8 cellular contexts compared by ENCODE assay signal in the genomic region with DNA sequence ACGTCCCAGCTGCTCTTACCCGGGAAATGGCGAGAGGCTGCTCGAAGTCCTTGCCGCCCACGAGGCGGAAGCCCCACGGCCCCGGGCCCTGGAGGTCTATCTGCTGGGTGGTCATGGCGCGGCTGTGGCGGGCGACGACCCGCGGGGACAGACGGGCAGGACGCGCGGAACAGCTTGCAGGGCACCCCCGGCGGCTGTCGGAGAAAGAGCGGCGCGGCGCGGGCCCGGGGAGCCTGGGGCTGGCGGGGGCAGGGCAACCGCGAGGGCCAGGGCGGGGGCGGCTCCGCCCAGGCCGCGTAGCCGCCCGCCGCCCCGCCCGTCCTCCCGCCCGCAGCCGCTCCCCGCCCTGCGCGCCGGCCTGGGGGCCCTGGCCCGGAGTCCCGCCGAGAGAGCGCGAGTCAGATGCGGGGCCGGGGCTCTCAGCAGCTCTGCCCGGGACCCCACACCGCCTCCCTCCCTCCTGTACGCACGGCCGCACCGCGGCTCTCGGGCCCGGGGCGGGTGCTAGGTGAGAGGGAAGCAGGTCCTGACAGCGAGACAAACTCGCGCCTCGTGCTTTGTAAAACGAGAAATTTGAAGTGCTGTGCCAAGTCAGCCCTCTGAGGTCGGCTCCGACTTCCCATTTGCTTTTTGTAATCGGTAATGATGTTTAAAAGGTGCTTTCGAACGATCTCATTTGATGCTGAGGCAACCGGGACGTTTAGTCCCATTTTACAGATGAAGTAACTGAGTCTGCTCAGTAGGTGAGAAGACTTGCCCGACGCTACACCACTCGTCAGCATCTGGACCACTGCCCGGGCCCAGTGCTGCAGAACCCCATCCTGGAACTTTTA. TPM values are rescaled to one million over a fixed set of nuclear protein-coding genes. Genes with fewer than 3 reads are reported as not detected.
DNase-seq lines count a peak whose midpoint lies in the region; ATAC-seq and TF ChIP-seq lines count a peak whose summit lies in the region.

A gene with protein sequence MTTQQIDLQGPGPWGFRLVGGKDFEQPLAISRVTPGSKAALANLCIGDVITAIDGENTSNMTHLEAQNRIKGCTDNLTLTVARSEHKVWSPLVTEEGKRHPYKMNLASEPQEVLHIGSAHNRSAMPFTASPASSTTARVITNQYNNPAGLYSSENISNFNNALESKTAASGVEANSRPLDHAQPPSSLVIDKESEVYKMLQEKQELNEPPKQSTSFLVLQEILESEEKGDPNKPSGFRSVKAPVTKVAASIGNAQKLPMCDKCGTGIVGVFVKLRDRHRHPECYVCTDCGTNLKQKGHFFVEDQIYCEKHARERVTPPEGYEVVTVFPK (minus strand): TSS at position 203 of the 833 bp plus-strand sequence. CDS start 88 bp downstream, at position 115.

- ATAC-seq in GM19324 (IDR thresholded peaks at IDR 0.05; ENCODE audit: low FRiP score, unreplicated experiment) (peak; percentile 55), HG03342 (IDR thresholded peaks at IDR 0.05; ENCODE audit: unreplicated experiment) (peak; percentile 48), left ventricle myocardium superior (peak; percentile 82)
- ATAC-seq in activated naive CD8-positive, alpha-beta T cell treated with anti-CD3 and anti-CD28 coated beads, Interleukin-2, amount 10 ng/mL, durations not matched to agents 7 days and 5 days (ENCODE audit: low read depth), result peak; percentile 65

- H4K20me1 ChIP-seq in OCI-LY7 (ENCODE audit: insufficient read depth, low read length), result peaks cover 9% of the 10 kb centered on the region; the same call in 1 of the 2 replicates

- H2AFZ ChIP-seq in OCI-LY7 (ENCODE audit: low read length), result peak within 1 kb of the TSS; percentile 52; the same call in 1 of the 2 replicates

- peak within 1 kb of the TSS; percentile 71 for H3K4me3 ChIP-seq in OCI-LY7 (ENCODE audit: low read depth, low read length, poor library complexity, severe bottlenecking)

- H3K4me1 ChIP-seq in OCI-LY7 (ENCODE audit: insufficient read depth, low read length, poor library complexity, severe bottlenecking), result peaks cover 66% of the 10 kb centered on the region

- peaks cover 1% of the 10 kb centered on the region for H3K36me3 Mint-ChIP-seq in activated naive CD8-positive, alpha-beta T cell treated with anti-CD3 and anti-CD28 coated beads, Interleukin-2, amount 10 ng/mL, durations not matched to agents 7 days and 5 days

- peaks cover 4% of the 10 kb centered on the region; the same call in 1 of the 2 replicates for H3K79me2 ChIP-seq in OCI-LY7 (ENCODE audit: insufficient read depth, low read depth, low read length)

- H3K4me3 Mint-ChIP-seq in activated naive CD8-positive, alpha-beta T cell treated with anti-CD3 and anti-CD28 coated beads, Interleukin-2, amount 10 ng/mL, durations not matched to agents 7 days and 5 days, result peak within 1 kb of the TSS; percentile 81

- peak within 1 kb of the TSS; percentile 70 for H3K4me2 ChIP-seq in OCI-LY7 (ENCODE audit: low read length)

- peak within 1 kb of the TSS; percentile 38 for H3K27ac Mint-ChIP-seq in activated naive CD8-positive, alpha-beta T cell treated with anti-CD3 and anti-CD28 coated beads, Interleukin-2, amount 10 ng/mL, durations not matched to agents 7 days and 5 days

- 0 out of 2 replicates have a peak, but pooled peaks have one; percentile 28 for TF ChIP-seq CTCF in OCI-LY7 (conservative IDR thresholded peaks at IDR 0.05; ENCODE audit: low read length)

- peaks cover 53% of the 10 kb centered on the region for H3K27me3 Mint-ChIP-seq in activated naive CD8-positive, alpha-beta T cell treated with anti-CD3 and anti-CD28 coated beads, Interleukin-2, amount 10 ng/mL, durations not matched to agents 7 days and 5 days

- no peaks in the 10 kb centered on the region for H3K9me3 Mint-ChIP-seq in activated naive CD8-positive, alpha-beta T cell treated with anti-CD3 and anti-CD28 coated beads, Interleukin-2, amount 10 ng/mL, durations not matched to agents 7 days and 5 days

- CTCF ChIA-PET in OCI-LY7 (lab: Charles Lee; ENCODE audit: unreplicated experiment), result no interaction called here

- intact Hi-C loops in OCI-LY7 (cut with micrococcal nuclease; ENCODE audit: unreplicated experiment), result loop anchor here (10.0 kb wide), 1 partner anchor 994 kb away; no protein-coding TSS in a partner anchor
- intact Hi-C loops in left ventricle myocardium superior (cut with micrococcal nuclease), result no loop called here

- no peaks in the 10 kb centered on the region for H3K9me3 ChIP-seq in OCI-LY7 (ENCODE audit: low read length)

- H3K36me3 ChIP-seq in OCI-LY7 (ENCODE audit: insufficient read depth, low read length), result no peaks in the 10 kb centered on the region

- BruUV-seq in OCI-LY7 (replicated peaks; lab: Mats Ljungman, UMichigan), result no TSS peak

- POLR2A ChIA-PET in OCI-LY7 (lab: Charles Lee), result interaction anchor here (1.0 to 1.6 kb wide), 2 partner anchors 46 to 69 kb away, joined by 4 read pairs; no protein-coding TSS in a partner anchor
- POLR2A ChIA-PET in activated naive CD8-positive, alpha-beta T cell treated with anti-CD3 and anti-CD28 coated beads, Interleukin-2, amount 10 ng/mL, durations not matched to agents 7 days and 5 days (lab: Charles Lee), result no interaction called here

- H3K27ac ChIP-seq in OCI-LY7 (ENCODE audit: low read depth, low read length, poor library complexity, severe bottlenecking), result no peak within 1 kb of the TSS

- H3K9me2 ChIP-seq in OCI-LY7 (ENCODE audit: insufficient read depth, low read length), result no peaks in the 10 kb centered on the region

- DNase-seq in COR-L47 (lab: John Stamatoyannopoulos, UW) (peak; percentile 33), OCI-LY7 (ENCODE audit: low spot score) (peak; percentile 71), left ventricle myocardium superior (peak; percentile 91), renal cortical epithelial cell (ENCODE audit: low read depth) (no peak), NCI-H1092 treated with DMSO at 0.1 percent for 48 hours (lab: John Stamatoyannopoulos, UW) (no peak)
- peak; percentile 75 for DNase-seq in activated naive CD8-positive, alpha-beta T cell treated with anti-CD3 and anti-CD28 coated beads, Interleukin-2, amount 10 ng/mL, durations not matched to agents 7 days and 5 days

- H3K4me1 Mint-ChIP-seq in activated naive CD8-positive, alpha-beta T cell treated with anti-CD3 and anti-CD28 coated beads, Interleukin-2, amount 10 ng/mL, durations not matched to agents 7 days and 5 days, result peaks cover 31% of the 10 kb centered on the region

RNA-seq across cellular contexts. Expression of the gene that starts here (rescaled TPM):
- 22.3 and 23.1 TPM in 2 replicates for total RNA-seq in OCI-LY7 (2014; rRNA removed; shearing (Covaris generic))
- total RNA-seq in OCI-LY7 (2022) (103 and 105 TPM in 2 replicates), left ventricle myocardium superior (231 TPM), renal cortical epithelial cell (19.4 and 45.8 TPM in 2 replicates)
- 10 to 100 TPM; 10.0 to 11.7 TPM for total RNA-seq in activated naive CD8-positive, alpha-beta T cell treated with anti-CD3 and anti-CD28 coated beads, Interleukin-2, amount 10 ng/mL, durations not matched to agents 7 days and 5 days

Comparison
In these comparisons a context has a peak if more than half of its experiments do, and no peak if none do; other contexts are left out.
1. DNase-seq: peak in COR-L47 (single experiment), OCI-LY7 (single experiment), activated naive CD8-positive, alpha-beta T cell treated with anti-CD3 and anti-CD28 coated beads, Interleukin-2, amount 10 ng/mL, durations not matched to agents 7 days and 5 days (single experiment) and left ventricle myocardium superior (single experiment); none in renal cortical epithelial cell (single experiment) and NCI-H1092 treated with DMSO at 0.1 percent for 48 hours (single experiment).
2. Peak in every context shown above with its lines, with median percentiles within 50 percentile points of each other: ATAC-seq.